Comparison of ENCODE assay signal across 26 cellular contexts in the genomic region with DNA sequence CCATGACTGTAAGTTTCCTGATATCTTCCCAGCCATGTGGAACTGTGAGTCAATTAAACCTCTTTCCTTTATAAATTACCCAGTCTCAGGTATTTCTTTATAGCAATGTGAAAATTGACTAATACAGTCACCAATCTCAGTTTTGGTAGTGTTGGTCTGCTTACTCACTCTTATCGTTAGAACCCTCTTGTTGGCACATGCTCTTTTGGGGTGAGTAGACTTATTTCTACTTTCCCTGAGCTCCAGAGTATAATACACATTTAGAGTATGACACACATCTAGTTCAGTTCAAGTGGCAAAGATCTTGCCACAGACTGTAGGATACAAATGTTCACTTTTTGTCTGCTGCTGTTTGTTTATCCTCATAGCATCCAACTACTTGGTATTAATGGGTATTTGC.
"Had no signal": no experiment of that assay in that cellular context is flagged by ENCODE, and none has a peak within 500 bp of the region (broad histone marks: within the 10 kb centered on the region; RNA-seq: fewer than 3 reads in every experiment).

No MANE protein-coding gene starts in this region.

- H3K4me3 Mint-ChIP-seq: immature natural killer cell; memory B cell; naive thymus-derived CD4-positive, alpha-beta T cell; natural killer cell treated with Interleukin-12 subunit alpha and Interleukin-12 subunit beta and Interleukin-15 and Interleukin-18, amount 100 ng/mL, for 72 hours; stimulated activated memory B cell treated with anti-CD40 and anti-IgM and Interleukin-4, amounts not matched to agents 10 μg/mL and 1 μg/mL and 100 μg/mL, for 72 hours; stimulated activated naive CD8-positive, alpha-beta T cell treated with anti-CD3 and anti-CD28 coated beads, Interleukin-15, amount 100 ng/mL, for 72 hours; type B pancreatic cell had no signal

- H3K36me3 ChIP-seq: left ventricle myocardium inferior, ovary, right atrium auricular region, right lobe of liver, tibial nerve, uterus had no signal

- DNase-seq: hypothalamus; immature natural killer cell; left ventricle myocardium inferior; midbrain; mucosa of descending colon; naive thymus-derived CD4-positive, alpha-beta T cell; ovary; right lobe of liver; stimulated activated CD4-positive, alpha-beta T cell treated with anti-CD3 and anti-CD28 coated beads, Interleukin-1b, Interleukin-23, amount 100 ng/mL, for 48 hours; stimulated activated CD4-positive, alpha-beta T cell treated with anti-CD3 and anti-CD28 coated beads, Interleukin-2, amount 100 ng/mL, for 48 hours; stimulated activated CD4-positive, alpha-beta T cell treated with anti-CD3 and anti-CD28 coated beads, Interleukin-4, amount 100 ng/mL, for 4 hours; stimulated activated CD8-positive, alpha-beta memory T cell treated with anti-CD3 and anti-CD28 coated beads, Interleukin-4, amount 100 ng/mL, for 48 hours; stimulated activated naive CD4-positive, alpha-beta T cell treated with Interleukin-2 at 50 U/mL for 16 hours; stimulated activated naive CD8-positive, alpha-beta T cell treated with anti-CD3 and anti-CD28 coated beads, Interleukin-15, amount 100 ng/mL, for 72 hours; substantia nigra; uterus had no signal

- H3K27ac Mint-ChIP-seq: immature natural killer cell; memory B cell; naive thymus-derived CD4-positive, alpha-beta T cell; natural killer cell treated with Interleukin-12 subunit alpha and Interleukin-12 subunit beta and Interleukin-15 and Interleukin-18, amount 100 ng/mL, for 72 hours; progenitor cell of endocrine pancreas; stimulated activated memory B cell treated with anti-CD40 and anti-IgM and Interleukin-4, amounts not matched to agents 10 μg/mL and 1 μg/mL and 100 μg/mL, for 72 hours; stimulated activated naive CD8-positive, alpha-beta T cell treated with anti-CD3 and anti-CD28 coated beads, Interleukin-15, amount 100 ng/mL, for 72 hours; type B pancreatic cell had no signal

- H3K27ac ChIP-seq: left ventricle myocardium inferior, ovary, right atrium auricular region, right lobe of liver, tibial nerve, uterus had no signal

- FAIRE-seq: islet of Langerhans had no signal

- H3K4me3 ChIP-seq: left ventricle myocardium inferior, lung, mucosa of descending colon, ovary, right atrium auricular region, right lobe of liver, smooth muscle cell, tibial nerve, uterus had no signal

- H3K4me1 ChIP-seq: left ventricle myocardium inferior, right atrium auricular region, right lobe of liver, tibial nerve, uterus had no signal

- H3K27me3 ChIP-seq: ovary, right atrium auricular region, right lobe of liver, tibial nerve, uterus had no signal

- H3K9me3 Mint-ChIP-seq: memory B cell, type B pancreatic cell had no signal

- ATAC-seq: mucosa of descending colon; naive thymus-derived CD4-positive, alpha-beta T cell; natural killer cell treated with Interleukin-12 subunit alpha and Interleukin-12 subunit beta and Interleukin-15 and Interleukin-18, amount 100 ng/mL, for 72 hours; right lobe of liver; stimulated activated memory B cell treated with anti-CD40 and anti-IgM and Interleukin-4, amounts not matched to agents 10 μg/mL and 1 μg/mL and 100 μg/mL, for 72 hours; stimulated activated naive CD8-positive, alpha-beta T cell treated with anti-CD3 and anti-CD28 coated beads, Interleukin-15, amount 100 ng/mL, for 72 hours had no signal

- H3K27me3 Mint-ChIP-seq: memory B cell; naive thymus-derived CD4-positive, alpha-beta T cell; natural killer cell treated with Interleukin-12 subunit alpha and Interleukin-12 subunit beta and Interleukin-15 and Interleukin-18, amount 100 ng/mL, for 72 hours; progenitor cell of endocrine pancreas; stimulated activated memory B cell treated with anti-CD40 and anti-IgM and Interleukin-4, amounts not matched to agents 10 μg/mL and 1 μg/mL and 100 μg/mL, for 72 hours; stimulated activated naive CD8-positive, alpha-beta T cell treated with anti-CD3 and anti-CD28 coated beads, Interleukin-15, amount 100 ng/mL, for 72 hours; type B pancreatic cell had no signal

- H3K4me1 Mint-ChIP-seq: immature natural killer cell; memory B cell; naive thymus-derived CD4-positive, alpha-beta T cell; stimulated activated memory B cell treated with anti-CD40 and anti-IgM and Interleukin-4, amounts not matched to agents 10 μg/mL and 1 μg/mL and 100 μg/mL, for 72 hours; stimulated activated naive CD8-positive, alpha-beta T cell treated with anti-CD3 and anti-CD28 coated beads, Interleukin-15, amount 100 ng/mL, for 72 hours had no signal

- H3K36me3 Mint-ChIP-seq: immature natural killer cell; memory B cell; naive thymus-derived CD4-positive, alpha-beta T cell; natural killer cell treated with Interleukin-12 subunit alpha and Interleukin-12 subunit beta and Interleukin-15 and Interleukin-18, amount 100 ng/mL, for 72 hours; stimulated activated memory B cell treated with anti-CD40 and anti-IgM and Interleukin-4, amounts not matched to agents 10 μg/mL and 1 μg/mL and 100 μg/mL, for 72 hours; type B pancreatic cell had no signal
